ENCODE assay signal across 20 cellular contexts in genomic region chr15:90799639-90800038, GRCh38.
DNase-seq lines count a peak whose midpoint lies in the region; ATAC-seq and TF ChIP-seq lines count a peak whose summit lies in the region.
"Had no signal": no experiment of that assay in that cellular context is flagged by ENCODE, and none has a peak within 500 bp of the region (broad histone marks: within the 10 kb centered on the region; RNA-seq: fewer than 3 reads in every experiment).

No MANE protein-coding gene starts in this region.

- WGBS in stomach, 5 donors: 81 to 100% (median 90%) methylated on average over 1 of the region's 1 CpG

- H3K4me3 Mint-ChIP-seq in CD4-positive, CD25-positive, alpha-beta regulatory T cell: no peak overlapping the region
- H3K4me3 Mint-ChIP-seq in T-helper 17 cell: no peak overlapping the region
- peak overlapping the region; percentile 17 for H3K4me3 Mint-ChIP-seq in glutamatergic neuron (ENCODE audit: unreplicated experiment)
- H3K4me3 Mint-ChIP-seq: HFFc6 had no signal

- no peak overlapping the region for H3K4me3 ChIP-seq in CD4-positive, CD25-positive, alpha-beta regulatory T cell (ENCODE audit: low read depth, low read length)
- no peak overlapping the region for H3K4me3 ChIP-seq in stomach

- H3K36me3 ChIP-seq in CD4-positive, CD25-positive, alpha-beta regulatory T cell (ENCODE audit: control insufficient read depth, insufficient read depth, low read length): peaks cover 16% of the 10 kb centered on the region
- H3K36me3 ChIP-seq in stomach: no peaks in the 10 kb centered on the region

- TF ChIP-seq CTCF in glutamatergic neuron (IDR thresholded peaks at IDR 0.05; ENCODE audit: partially characterized antibody, unreplicated experiment) (no peak), stomach (IDR thresholded peaks at IDR 0.05) (no peak)

- H3K9me3 ChIP-seq in CD4-positive, CD25-positive, alpha-beta regulatory T cell (ENCODE audit: control insufficient read depth in 2 of 2, low read length in 2 of 2): no peaks in the 10 kb centered on the region
- H3K9me3 ChIP-seq in T-helper 17 cell (ENCODE audit: control insufficient read depth, low read length, poor library complexity, severe bottlenecking): no peaks in the 10 kb centered on the region
- H3K9me3 ChIP-seq in stomach: no peaks in the 10 kb centered on the region

- ATAC-seq in CD4-positive, CD25-positive, alpha-beta regulatory T cell (ENCODE audit: low read depth in 2 of 2): no peak
- ATAC-seq in T-helper 17 cell: no peak

- no peak overlapping the region for H3K27ac ChIP-seq in CD4-positive, CD25-positive, alpha-beta regulatory T cell (ENCODE audit: insufficient read depth, low read length, poor library complexity, severe bottlenecking)
- no peak overlapping the region for H3K27ac ChIP-seq in stomach
- H3K27ac ChIP-seq: 22Rv1, C4-2B, KMS-11 had no signal

- H3K9me3 Mint-ChIP-seq in CD4-positive, CD25-positive, alpha-beta regulatory T cell: no peaks in the 10 kb centered on the region
- H3K9me3 Mint-ChIP-seq in glutamatergic neuron (ENCODE audit: unreplicated experiment): peaks cover 2% of the 10 kb centered on the region
- H3K9me3 Mint-ChIP-seq: HFFc6 had no signal

- no peaks in the 10 kb centered on the region for H3K4me1 ChIP-seq in CD4-positive, CD25-positive, alpha-beta regulatory T cell (ENCODE audit: control insufficient read depth, insufficient read depth, low read length, poor library complexity, severe bottlenecking)
- H3K4me1 ChIP-seq in stomach: no peaks in the 10 kb centered on the region

- peak; percentile 80 for DNase-seq in NCI-H2171 treated with DMSO at 0.1 percent for 48 hours (lab: John Stamatoyannopoulos, UW)
- DNase-seq in NCI-H2171 (lab: John Stamatoyannopoulos, UW): no peak
- no peak for DNase-seq in CD4-positive, CD25-positive, alpha-beta regulatory T cell
- no peak for DNase-seq in T-helper 17 cell
- no peak for DNase-seq in glutamatergic neuron
- DNase-seq in stomach: no peak
- DNase-seq in GOT3 (lab: John Stamatoyannopoulos, UW): no peak
- no peak for DNase-seq in SHP77 (lab: John Stamatoyannopoulos, UW)
- DNase-seq: AML-193, DND-41, HFFc6, MV-4-11, NCI-H187, NCI-H2107, NCI-H345, NCI-H526 treated with DMSO at 0.1 percent for 48 hours, SHP77 treated with DMSO at 0.1 percent for 48 hours had no signal

- H3K4me1 Mint-ChIP-seq in CD4-positive, CD25-positive, alpha-beta regulatory T cell: peaks cover 0 to 3% (median 0%) of the 10 kb centered on the region in 4 donors
- H3K4me1 Mint-ChIP-seq in T-helper 17 cell (peaks cover 10% of the 10 kb centered on the region), glutamatergic neuron (ENCODE audit: low read depth, unreplicated experiment) (peaks cover 25% of the 10 kb centered on the region)

- no peak for TF ChIP-seq POLR2A in stomach (IDR thresholded peaks at IDR 0.05)

- no peaks in the 10 kb centered on the region for H3K27me3 ChIP-seq in CD4-positive, CD25-positive, alpha-beta regulatory T cell (ENCODE audit: control insufficient read depth, insufficient read depth, low read length)
- no peaks in the 10 kb centered on the region for H3K27me3 ChIP-seq in stomach

- peaks cover 27% of the 10 kb centered on the region for H3K36me3 Mint-ChIP-seq in CD4-positive, CD25-positive, alpha-beta regulatory T cell
- H3K36me3 Mint-ChIP-seq in T-helper 17 cell (ENCODE audit: low read depth) (peaks cover 7% of the 10 kb centered on the region), glutamatergic neuron (ENCODE audit: unreplicated experiment) (no peaks in the 10 kb centered on the region)

- H3K27me3 Mint-ChIP-seq in CD4-positive, CD25-positive, alpha-beta regulatory T cell: no peaks in the 10 kb centered on the region
- H3K27me3 Mint-ChIP-seq in T-helper 17 cell (no peaks in the 10 kb centered on the region), glutamatergic neuron (ENCODE audit: unreplicated experiment) (no peaks in the 10 kb centered on the region)

- intact Hi-C loops in stomach (cut with DNase I; ENCODE audit: low total_unique reads): no loop called here

- peak overlapping the region in 2 of 3 donors; percentile 8 to 67 for H3K27ac Mint-ChIP-seq in CD4-positive, CD25-positive, alpha-beta regulatory T cell
- H3K27ac Mint-ChIP-seq in T-helper 17 cell (peak overlapping the region; percentile 72), glutamatergic neuron (ENCODE audit: unreplicated experiment) (peak overlapping the region; percentile 88)
- H3K27ac Mint-ChIP-seq: HFFc6 had no signal

- no peak for TF ChIP-seq EP300 in stomach (IDR thresholded peaks at IDR 0.05)

Comparison
In these comparisons a context has a peak if more than half of its experiments do, and no peak if none do; other contexts are left out.
1. H3K27ac Mint-ChIP-seq: peak in every context shown above with its lines; median percentile 88 in glutamatergic neuron; 72 in T-helper 17 cell; 38 in CD4-positive, CD25-positive, alpha-beta regulatory T cell.